Comparison of ENCODE assay signal across 1 cellular context in genomic region chr1:42937141-42937696, GRCh38.
TF ChIP-seq lines count a peak whose summit lies in the region.

No MANE protein-coding gene starts in this region.

TF ChIP-seq in Ishikawa, 13 proteins besides CTCF, POLR2A, EP300 and RAD21 (continued from another document):
- TF ChIP-seq NFIC (IDR thresholded peaks at IDR 0.05) (peak; percentile 36; the same call in 1 of the 2 replicates), TAF1 (IDR thresholded peaks at IDR 0.05; ENCODE audit: low read depth) (no peak), REST (IDR thresholded peaks at IDR 0.05; ENCODE audit: low read depth) (no peak), CEBPB (IDR thresholded peaks at IDR 0.05) (peak; percentile 97)
TF ChIP-seq in Ishikawa: peak in this region for 2.
